In the genomic region with DNA sequence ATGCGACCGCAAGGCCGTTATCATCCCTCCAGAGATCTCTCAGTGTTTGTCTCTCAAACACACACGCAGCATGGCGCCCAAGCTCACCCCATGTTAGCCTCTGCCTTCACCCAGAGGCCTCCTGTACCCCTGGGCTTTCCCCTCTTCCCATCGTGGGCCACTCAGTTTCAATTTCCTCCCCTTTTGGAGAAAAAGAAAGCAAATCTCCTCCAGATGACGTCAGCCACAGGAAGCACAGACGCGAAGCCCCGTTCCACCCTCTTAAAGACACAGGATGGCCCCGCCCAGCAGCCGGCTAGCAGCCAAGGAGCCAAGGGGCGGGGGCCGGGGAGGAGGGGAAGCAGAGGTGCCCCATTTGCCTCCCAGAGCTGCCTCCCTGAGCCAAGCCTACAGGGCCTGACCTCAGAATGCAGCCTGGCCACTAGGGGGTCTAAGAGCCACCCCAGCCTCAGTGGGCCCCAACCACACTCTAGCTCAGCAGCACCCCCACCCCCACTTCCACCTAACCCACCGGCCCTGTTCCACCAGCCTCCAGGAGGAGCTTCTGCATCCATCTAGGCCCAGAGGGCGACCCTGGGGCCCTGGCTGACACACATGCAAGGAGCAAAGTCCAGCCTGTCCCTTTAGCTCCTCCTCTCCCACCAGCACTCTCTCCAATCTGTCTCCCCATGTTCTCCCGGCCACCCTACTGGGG, we compare ENCODE assay signal across 1 cellular context.
TF ChIP-seq lines count a peak whose summit lies in the region.

No MANE protein-coding gene starts in this region.

TF ChIP-seq in WTC11, 78 proteins besides CTCF, POLR2A, EP300 and RAD21 (continued from another document and continues in another):
- TF ChIP-seq, protein P1, sequence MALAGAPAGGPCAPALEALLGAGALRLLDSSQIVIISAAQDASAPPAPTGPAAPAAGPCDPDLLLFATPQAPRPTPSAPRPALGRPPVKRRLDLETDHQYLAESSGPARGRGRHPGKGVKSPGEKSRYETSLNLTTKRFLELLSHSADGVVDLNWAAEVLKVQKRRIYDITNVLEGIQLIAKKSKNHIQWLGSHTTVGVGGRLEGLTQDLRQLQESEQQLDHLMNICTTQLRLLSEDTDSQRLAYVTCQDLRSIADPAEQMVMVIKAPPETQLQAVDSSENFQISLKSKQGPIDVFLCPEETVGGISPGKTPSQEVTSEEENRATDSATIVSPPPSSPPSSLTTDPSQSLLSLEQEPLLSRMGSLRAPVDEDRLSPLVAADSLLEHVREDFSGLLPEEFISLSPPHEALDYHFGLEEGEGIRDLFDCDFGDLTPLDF (CRISPR knock-in tag; IDR thresholded peaks at IDR 0.05), result 0 out of 2 replicates have a peak, but pooled peaks have one; percentile 18
- TF ChIP-seq JAZF1 (CRISPR knock-in tag; IDR thresholded peaks at IDR 0.05) (no peak), TEAD1 (CRISPR knock-in tag; IDR thresholded peaks at IDR 0.05) (peak; percentile 78; the same call in 1 of the 2 replicates), ZNF423 (CRISPR knock-in tag; IDR thresholded peaks at IDR 0.05) (peak; percentile 90), GABPB1 (CRISPR knock-in tag; IDR thresholded peaks at IDR 0.05) (no peak), NR1H2 (CRISPR knock-in tag; IDR thresholded peaks at IDR 0.05) (no peak), ELF4 (CRISPR knock-in tag; IDR thresholded peaks at IDR 0.05; ENCODE audit: low read depth) (no peak), MYBL2 (CRISPR knock-in tag; IDR thresholded peaks at IDR 0.05) (no peak), SMAD4 (CRISPR knock-in tag; IDR thresholded peaks at IDR 0.05) (no peak), ZNF219 (CRISPR knock-in tag; IDR thresholded peaks at IDR 0.05; ENCODE audit: borderline replicate concordance) (no peak), FOXJ3 (CRISPR knock-in tag; IDR thresholded peaks at IDR 0.05; ENCODE audit: borderline replicate concordance) (no peak), NR2C2 (CRISPR knock-in tag; IDR thresholded peaks at IDR 0.05) (no peak), FOXK1 (CRISPR knock-in tag; IDR thresholded peaks at IDR 0.05) (no peak), CBFB (CRISPR knock-in tag; IDR thresholded peaks at IDR 0.05; ENCODE audit: low read depth) (no peak), HMGA2 (CRISPR knock-in tag; IDR thresholded peaks at IDR 0.05) (no peak), FOXP1 (CRISPR knock-in tag; IDR thresholded peaks at IDR 0.05; ENCODE audit: borderline replicate concordance) (peak; percentile 60; the same call in 1 of the 2 replicates), EMX1 (CRISPR knock-in tag; IDR thresholded peaks at IDR 0.05) (no peak), NFE2L1 (CRISPR knock-in tag; IDR thresholded peaks at IDR 0.05) (no peak; the same call in 1 of the 2 replicates), ZNF671 (CRISPR knock-in tag; IDR thresholded peaks at IDR 0.05) (no peak)
- TF ChIP-seq, protein P2, sequence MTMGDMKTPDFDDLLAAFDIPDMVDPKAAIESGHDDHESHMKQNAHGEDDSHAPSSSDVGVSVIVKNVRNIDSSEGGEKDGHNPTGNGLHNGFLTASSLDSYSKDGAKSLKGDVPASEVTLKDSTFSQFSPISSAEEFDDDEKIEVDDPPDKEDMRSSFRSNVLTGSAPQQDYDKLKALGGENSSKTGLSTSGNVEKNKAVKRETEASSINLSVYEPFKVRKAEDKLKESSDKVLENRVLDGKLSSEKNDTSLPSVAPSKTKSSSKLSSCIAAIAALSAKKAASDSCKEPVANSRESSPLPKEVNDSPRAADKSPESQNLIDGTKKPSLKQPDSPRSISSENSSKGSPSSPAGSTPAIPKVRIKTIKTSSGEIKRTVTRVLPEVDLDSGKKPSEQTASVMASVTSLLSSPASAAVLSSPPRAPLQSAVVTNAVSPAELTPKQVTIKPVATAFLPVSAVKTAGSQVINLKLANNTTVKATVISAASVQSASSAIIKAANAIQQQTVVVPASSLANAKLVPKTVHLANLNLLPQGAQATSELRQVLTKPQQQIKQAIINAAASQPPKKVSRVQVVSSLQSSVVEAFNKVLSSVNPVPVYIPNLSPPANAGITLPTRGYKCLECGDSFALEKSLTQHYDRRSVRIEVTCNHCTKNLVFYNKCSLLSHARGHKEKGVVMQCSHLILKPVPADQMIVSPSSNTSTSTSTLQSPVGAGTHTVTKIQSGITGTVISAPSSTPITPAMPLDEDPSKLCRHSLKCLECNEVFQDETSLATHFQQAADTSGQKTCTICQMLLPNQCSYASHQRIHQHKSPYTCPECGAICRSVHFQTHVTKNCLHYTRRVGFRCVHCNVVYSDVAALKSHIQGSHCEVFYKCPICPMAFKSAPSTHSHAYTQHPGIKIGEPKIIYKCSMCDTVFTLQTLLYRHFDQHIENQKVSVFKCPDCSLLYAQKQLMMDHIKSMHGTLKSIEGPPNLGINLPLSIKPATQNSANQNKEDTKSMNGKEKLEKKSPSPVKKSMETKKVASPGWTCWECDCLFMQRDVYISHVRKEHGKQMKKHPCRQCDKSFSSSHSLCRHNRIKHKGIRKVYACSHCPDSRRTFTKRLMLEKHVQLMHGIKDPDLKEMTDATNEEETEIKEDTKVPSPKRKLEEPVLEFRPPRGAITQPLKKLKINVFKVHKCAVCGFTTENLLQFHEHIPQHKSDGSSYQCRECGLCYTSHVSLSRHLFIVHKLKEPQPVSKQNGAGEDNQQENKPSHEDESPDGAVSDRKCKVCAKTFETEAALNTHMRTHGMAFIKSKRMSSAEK (CRISPR knock-in tag; IDR thresholded peaks at IDR 0.05; ENCODE audit: borderline replicate concordance), result no peak
- TF ChIP-seq, protein P3, sequence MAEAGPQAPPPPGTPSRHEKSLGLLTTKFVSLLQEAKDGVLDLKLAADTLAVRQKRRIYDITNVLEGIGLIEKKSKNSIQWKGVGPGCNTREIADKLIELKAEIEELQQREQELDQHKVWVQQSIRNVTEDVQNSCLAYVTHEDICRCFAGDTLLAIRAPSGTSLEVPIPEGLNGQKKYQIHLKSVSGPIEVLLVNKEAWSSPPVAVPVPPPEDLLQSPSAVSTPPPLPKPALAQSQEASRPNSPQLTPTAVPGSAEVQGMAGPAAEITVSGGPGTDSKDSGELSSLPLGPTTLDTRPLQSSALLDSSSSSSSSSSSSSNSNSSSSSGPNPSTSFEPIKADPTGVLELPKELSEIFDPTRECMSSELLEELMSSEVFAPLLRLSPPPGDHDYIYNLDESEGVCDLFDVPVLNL (CRISPR knock-in tag; IDR thresholded peaks at IDR 0.05; ENCODE audit: borderline replicate concordance, low read depth), result no peak
- TF ChIP-seq, protein P4, sequence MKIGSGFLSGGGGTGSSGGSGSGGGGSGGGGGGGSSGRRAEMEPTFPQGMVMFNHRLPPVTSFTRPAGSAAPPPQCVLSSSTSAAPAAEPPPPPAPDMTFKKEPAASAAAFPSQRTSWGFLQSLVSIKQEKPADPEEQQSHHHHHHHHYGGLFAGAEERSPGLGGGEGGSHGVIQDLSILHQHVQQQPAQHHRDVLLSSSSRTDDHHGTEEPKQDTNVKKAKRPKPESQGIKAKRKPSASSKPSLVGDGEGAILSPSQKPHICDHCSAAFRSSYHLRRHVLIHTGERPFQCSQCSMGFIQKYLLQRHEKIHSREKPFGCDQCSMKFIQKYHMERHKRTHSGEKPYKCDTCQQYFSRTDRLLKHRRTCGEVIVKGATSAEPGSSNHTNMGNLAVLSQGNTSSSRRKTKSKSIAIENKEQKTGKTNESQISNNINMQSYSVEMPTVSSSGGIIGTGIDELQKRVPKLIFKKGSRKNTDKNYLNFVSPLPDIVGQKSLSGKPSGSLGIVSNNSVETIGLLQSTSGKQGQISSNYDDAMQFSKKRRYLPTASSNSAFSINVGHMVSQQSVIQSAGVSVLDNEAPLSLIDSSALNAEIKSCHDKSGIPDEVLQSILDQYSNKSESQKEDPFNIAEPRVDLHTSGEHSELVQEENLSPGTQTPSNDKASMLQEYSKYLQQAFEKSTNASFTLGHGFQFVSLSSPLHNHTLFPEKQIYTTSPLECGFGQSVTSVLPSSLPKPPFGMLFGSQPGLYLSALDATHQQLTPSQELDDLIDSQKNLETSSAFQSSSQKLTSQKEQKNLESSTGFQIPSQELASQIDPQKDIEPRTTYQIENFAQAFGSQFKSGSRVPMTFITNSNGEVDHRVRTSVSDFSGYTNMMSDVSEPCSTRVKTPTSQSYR (CRISPR knock-in tag; IDR thresholded peaks at IDR 0.05), result no peak
- TF ChIP-seq, protein P5, sequence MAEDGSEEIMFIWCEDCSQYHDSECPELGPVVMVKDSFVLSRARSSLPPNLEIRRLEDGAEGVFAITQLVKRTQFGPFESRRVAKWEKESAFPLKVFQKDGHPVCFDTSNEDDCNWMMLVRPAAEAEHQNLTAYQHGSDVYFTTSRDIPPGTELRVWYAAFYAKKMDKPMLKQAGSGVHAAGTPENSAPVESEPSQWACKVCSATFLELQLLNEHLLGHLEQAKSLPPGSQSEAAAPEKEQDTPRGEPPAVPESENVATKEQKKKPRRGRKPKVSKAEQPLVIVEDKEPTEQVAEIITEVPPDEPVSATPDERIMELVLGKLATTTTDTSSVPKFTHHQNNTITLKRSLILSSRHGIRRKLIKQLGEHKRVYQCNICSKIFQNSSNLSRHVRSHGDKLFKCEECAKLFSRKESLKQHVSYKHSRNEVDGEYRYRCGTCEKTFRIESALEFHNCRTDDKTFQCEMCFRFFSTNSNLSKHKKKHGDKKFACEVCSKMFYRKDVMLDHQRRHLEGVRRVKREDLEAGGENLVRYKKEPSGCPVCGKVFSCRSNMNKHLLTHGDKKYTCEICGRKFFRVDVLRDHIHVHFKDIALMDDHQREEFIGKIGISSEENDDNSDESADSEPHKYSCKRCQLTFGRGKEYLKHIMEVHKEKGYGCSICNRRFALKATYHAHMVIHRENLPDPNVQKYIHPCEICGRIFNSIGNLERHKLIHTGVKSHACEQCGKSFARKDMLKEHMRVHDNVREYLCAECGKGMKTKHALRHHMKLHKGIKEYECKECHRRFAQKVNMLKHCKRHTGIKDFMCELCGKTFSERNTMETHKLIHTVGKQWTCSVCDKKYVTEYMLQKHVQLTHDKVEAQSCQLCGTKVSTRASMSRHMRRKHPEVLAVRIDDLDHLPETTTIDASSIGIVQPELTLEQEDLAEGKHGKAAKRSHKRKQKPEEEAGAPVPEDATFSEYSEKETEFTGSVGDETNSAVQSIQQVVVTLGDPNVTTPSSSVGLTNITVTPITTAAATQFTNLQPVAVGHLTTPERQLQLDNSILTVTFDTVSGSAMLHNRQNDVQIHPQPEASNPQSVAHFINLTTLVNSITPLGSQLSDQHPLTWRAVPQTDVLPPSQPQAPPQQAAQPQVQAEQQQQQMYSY (CRISPR knock-in tag; IDR thresholded peaks at IDR 0.05), result no peak
- TF ChIP-seq, protein P6, sequence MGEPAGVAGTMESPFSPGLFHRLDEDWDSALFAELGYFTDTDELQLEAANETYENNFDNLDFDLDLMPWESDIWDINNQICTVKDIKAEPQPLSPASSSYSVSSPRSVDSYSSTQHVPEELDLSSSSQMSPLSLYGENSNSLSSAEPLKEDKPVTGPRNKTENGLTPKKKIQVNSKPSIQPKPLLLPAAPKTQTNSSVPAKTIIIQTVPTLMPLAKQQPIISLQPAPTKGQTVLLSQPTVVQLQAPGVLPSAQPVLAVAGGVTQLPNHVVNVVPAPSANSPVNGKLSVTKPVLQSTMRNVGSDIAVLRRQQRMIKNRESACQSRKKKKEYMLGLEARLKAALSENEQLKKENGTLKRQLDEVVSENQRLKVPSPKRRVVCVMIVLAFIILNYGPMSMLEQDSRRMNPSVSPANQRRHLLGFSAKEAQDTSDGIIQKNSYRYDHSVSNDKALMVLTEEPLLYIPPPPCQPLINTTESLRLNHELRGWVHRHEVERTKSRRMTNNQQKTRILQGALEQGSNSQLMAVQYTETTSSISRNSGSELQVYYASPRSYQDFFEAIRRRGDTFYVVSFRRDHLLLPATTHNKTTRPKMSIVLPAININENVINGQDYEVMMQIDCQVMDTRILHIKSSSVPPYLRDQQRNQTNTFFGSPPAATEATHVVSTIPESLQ (CRISPR knock-in tag; IDR thresholded peaks at IDR 0.05), result no peak
- TF ChIP-seq, protein P7, sequence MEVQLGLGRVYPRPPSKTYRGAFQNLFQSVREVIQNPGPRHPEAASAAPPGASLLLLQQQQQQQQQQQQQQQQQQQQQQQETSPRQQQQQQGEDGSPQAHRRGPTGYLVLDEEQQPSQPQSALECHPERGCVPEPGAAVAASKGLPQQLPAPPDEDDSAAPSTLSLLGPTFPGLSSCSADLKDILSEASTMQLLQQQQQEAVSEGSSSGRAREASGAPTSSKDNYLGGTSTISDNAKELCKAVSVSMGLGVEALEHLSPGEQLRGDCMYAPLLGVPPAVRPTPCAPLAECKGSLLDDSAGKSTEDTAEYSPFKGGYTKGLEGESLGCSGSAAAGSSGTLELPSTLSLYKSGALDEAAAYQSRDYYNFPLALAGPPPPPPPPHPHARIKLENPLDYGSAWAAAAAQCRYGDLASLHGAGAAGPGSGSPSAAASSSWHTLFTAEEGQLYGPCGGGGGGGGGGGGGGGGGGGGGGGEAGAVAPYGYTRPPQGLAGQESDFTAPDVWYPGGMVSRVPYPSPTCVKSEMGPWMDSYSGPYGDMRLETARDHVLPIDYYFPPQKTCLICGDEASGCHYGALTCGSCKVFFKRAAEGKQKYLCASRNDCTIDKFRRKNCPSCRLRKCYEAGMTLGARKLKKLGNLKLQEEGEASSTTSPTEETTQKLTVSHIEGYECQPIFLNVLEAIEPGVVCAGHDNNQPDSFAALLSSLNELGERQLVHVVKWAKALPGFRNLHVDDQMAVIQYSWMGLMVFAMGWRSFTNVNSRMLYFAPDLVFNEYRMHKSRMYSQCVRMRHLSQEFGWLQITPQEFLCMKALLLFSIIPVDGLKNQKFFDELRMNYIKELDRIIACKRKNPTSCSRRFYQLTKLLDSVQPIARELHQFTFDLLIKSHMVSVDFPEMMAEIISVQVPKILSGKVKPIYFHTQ (CRISPR knock-in tag; IDR thresholded peaks at IDR 0.05), result no peak
- TF ChIP-seq, protein P8, sequence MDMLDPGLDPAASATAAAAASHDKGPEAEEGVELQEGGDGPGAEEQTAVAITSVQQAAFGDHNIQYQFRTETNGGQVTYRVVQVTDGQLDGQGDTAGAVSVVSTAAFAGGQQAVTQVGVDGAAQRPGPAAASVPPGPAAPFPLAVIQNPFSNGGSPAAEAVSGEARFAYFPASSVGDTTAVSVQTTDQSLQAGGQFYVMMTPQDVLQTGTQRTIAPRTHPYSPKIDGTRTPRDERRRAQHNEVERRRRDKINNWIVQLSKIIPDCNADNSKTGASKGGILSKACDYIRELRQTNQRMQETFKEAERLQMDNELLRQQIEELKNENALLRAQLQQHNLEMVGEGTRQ (CRISPR knock-in tag; IDR thresholded peaks at IDR 0.05), result no peak
- TF ChIP-seq, protein P9, sequence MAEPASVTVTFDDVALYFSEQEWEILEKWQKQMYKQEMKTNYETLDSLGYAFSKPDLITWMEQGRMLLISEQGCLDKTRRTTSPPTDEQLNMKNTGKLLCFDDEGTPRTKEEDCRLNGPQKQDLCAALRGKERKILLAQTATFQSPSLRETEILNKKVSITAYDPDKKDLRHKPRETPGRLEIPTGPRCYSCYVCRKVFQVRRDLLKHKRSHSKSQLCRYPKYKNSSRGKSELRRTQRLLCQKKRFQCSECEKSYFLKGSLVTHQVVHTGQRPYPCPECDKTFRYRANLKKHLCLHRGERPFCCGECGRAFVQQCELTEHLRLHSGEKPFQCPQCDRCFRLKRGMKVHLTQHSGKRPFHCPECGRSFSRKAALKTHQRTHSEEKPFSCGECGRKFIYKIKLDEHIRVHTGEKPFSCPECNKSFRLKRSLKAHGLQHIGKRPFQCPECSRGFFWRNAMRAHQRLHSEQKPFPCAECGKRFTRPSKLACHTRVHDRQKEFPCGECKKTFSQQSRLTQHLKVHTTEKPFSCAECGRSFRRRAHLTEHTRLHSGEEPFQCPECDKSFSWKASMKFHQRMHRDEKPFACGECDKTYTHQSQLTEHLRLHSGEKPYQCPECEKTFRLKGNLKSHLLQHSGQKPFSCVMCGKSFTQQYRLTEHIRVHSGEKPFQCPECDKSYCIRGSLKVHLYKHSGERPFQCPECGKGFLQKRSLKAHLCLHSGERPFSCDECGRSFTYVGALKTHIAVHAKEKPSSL (CRISPR knock-in tag; conservative IDR thresholded peaks at IDR 0.05), result no peak
